ENCODE assay signal across 23 cellular contexts in genomic region chr12:93297536-93297935, GRCh38.
A peak's percentile ranks its signal among the peaks of the same experiment; 100 is the strongest.
DNase-seq lines count a peak whose midpoint lies in the region; ATAC-seq and TF ChIP-seq lines count a peak whose summit lies in the region.
"Had no signal": no experiment of that assay in that cellular context is flagged by ENCODE, and none has a peak within 500 bp of the region (broad histone marks: within the 10 kb centered on the region; RNA-seq: fewer than 3 reads in every experiment).

No MANE protein-coding gene starts in this region.

- H3K4me1 ChIP-seq in left ventricle myocardium inferior = peaks cover 41% of the 10 kb centered on the region
- peaks cover 5 to 19% of the 10 kb centered on the region in 2 donors for H3K4me1 ChIP-seq in ascending aorta
- H3K4me1 ChIP-seq: A549 had no signal

- H3K36me3 ChIP-seq in left ventricle myocardium inferior = no peaks in the 10 kb centered on the region
- no peaks in the 10 kb centered on the region for H3K36me3 ChIP-seq in ascending aorta
- H3K36me3 ChIP-seq: brain microvascular endothelial cell had no signal

- H3K9me3 ChIP-seq in left ventricle myocardium inferior (replicated peaks) (no peaks in the 10 kb centered on the region), ascending aorta (no peaks in the 10 kb centered on the region)
- H3K9me3 ChIP-seq: A549, testis had no signal

- peak overlapping the region in 1 of 2 donors; percentile 75 for H3K4me3 Mint-ChIP-seq in stimulated activated naive B cell treated with anti-CD40 and anti-IgM and Interleukin-4, amounts not matched to agents 10 μg/mL and 1 μg/mL and 100 μg/mL, for 72 hours
- H3K4me3 Mint-ChIP-seq: activated CD4-positive, alpha-beta T cell treated with anti-CD3 and anti-CD28 coated beads, Interleukin-2, amount 10 ng/mL, durations not matched to agents 7 days and 5 days; activated naive CD8-positive, alpha-beta T cell treated with anti-CD3 and anti-CD28 coated beads, Interleukin-2, amount 50 U/mL, for 24 hours; dendritic cell treated with granulocyte-macrophage colony-stimulating factor and Interleukin-4, amounts not matched to agents 40 ng/mL and 50 ng/mL, for 4 days; immature natural killer cell had no signal

- H3K27me3 Mint-ChIP-seq in stimulated activated naive B cell treated with anti-CD40 and anti-IgM and Interleukin-4, amounts not matched to agents 10 μg/mL and 1 μg/mL and 100 μg/mL, for 72 hours = peaks cover 13 to 14% of the 10 kb centered on the region in 2 donors
- H3K27me3 Mint-ChIP-seq: activated CD4-positive, alpha-beta T cell treated with anti-CD3 and anti-CD28 coated beads, Interleukin-2, amount 10 ng/mL, durations not matched to agents 7 days and 5 days; activated naive CD8-positive, alpha-beta T cell treated with anti-CD3 and anti-CD28 coated beads, Interleukin-2, amount 50 U/mL, for 24 hours; dendritic cell treated with granulocyte-macrophage colony-stimulating factor and Interleukin-4, amounts not matched to agents 40 ng/mL and 50 ng/mL, for 4 days had no signal

- intact Hi-C loops in left ventricle myocardium inferior (cut with micrococcal nuclease) = no loop called here
- intact Hi-C loops in cardiac septum (cut with DNase I) = loop anchor here (5.0 kb wide), 1 partner anchor 50 kb away; no protein-coding TSS in a partner anchor
- intact Hi-C loops in ascending aorta (cut with DNase I) = no loop called here
- intact Hi-C loops in posterior cingulate gyrus (cut with DNase I) = no loop called here

- no peaks in the 10 kb centered on the region for H3K36me3 Mint-ChIP-seq in stimulated activated naive B cell treated with anti-CD40 and anti-IgM and Interleukin-4, amounts not matched to agents 10 μg/mL and 1 μg/mL and 100 μg/mL, for 72 hours
- H3K36me3 Mint-ChIP-seq: immature natural killer cell had no signal

- no peaks in the 10 kb centered on the region for H3K9me3 Mint-ChIP-seq in stimulated activated naive B cell treated with anti-CD40 and anti-IgM and Interleukin-4, amounts not matched to agents 10 μg/mL and 1 μg/mL and 100 μg/mL, for 72 hours
- H3K9me3 Mint-ChIP-seq: activated CD4-positive, alpha-beta T cell treated with anti-CD3 and anti-CD28 coated beads, Interleukin-2, amount 10 ng/mL, durations not matched to agents 7 days and 5 days; activated naive CD8-positive, alpha-beta T cell treated with anti-CD3 and anti-CD28 coated beads, Interleukin-2, amount 50 U/mL, for 24 hours; dendritic cell treated with granulocyte-macrophage colony-stimulating factor and Interleukin-4, amounts not matched to agents 40 ng/mL and 50 ng/mL, for 4 days; immature natural killer cell had no signal

- DNase-seq in left ventricle myocardium inferior (no peak), cardiac septum (ENCODE audit: low spot score) (no peak), NCI-H2107 treated with DMSO at 0.1 percent for 48 hours (lab: John Stamatoyannopoulos, UW; ENCODE audit: unreplicated experiment) (no peak), ascending aorta (ENCODE audit: low spot score in 2 of 2) (no peak), posterior cingulate gyrus (no peak)
- no peak for DNase-seq in stimulated activated naive B cell treated with anti-CD40 and anti-IgM and Interleukin-4, amounts not matched to agents 10 μg/mL and 1 μg/mL and 100 μg/mL, for 72 hours
- DNase-seq: activated CD4-positive, alpha-beta T cell treated with anti-CD3 and anti-CD28 coated beads, Interleukin-2, amount 10 ng/mL, durations not matched to agents 7 days and 5 days; activated naive CD8-positive, alpha-beta T cell treated with anti-CD3 and anti-CD28 coated beads, Interleukin-2, amount 50 U/mL, for 24 hours; brain microvascular endothelial cell; immature natural killer cell; Karpas-422; NCI-H2029; nucleus accumbens; PC-3; SHP77 treated with DMSO at 0.1 percent for 48 hours; stimulated activated CD8-positive, alpha-beta memory T cell treated with anti-CD3 and anti-CD28 coated beads, Interleukin-4, amount 100 ng/mL, for 48 hours; testis had no signal

- TF ChIP-seq CTCF in left ventricle myocardium inferior (IDR thresholded peaks at IDR 0.05; ENCODE audit: borderline replicate concordance) = no peak
- TF ChIP-seq CTCF in ascending aorta (IDR thresholded peaks at IDR 0.05) = no peak

- H3K27ac ChIP-seq in left ventricle myocardium inferior (replicated peaks) (peak overlapping the region; percentile 73), ascending aorta (no peak overlapping the region)
- H3K27ac ChIP-seq: A549, brain microvascular endothelial cell, C4-2B had no signal

- H3K27ac Mint-ChIP-seq in stimulated activated naive B cell treated with anti-CD40 and anti-IgM and Interleukin-4, amounts not matched to agents 10 μg/mL and 1 μg/mL and 100 μg/mL, for 72 hours = no peak overlapping the region
- H3K27ac Mint-ChIP-seq: activated CD4-positive, alpha-beta T cell treated with anti-CD3 and anti-CD28 coated beads, Interleukin-2, amount 10 ng/mL, durations not matched to agents 7 days and 5 days; activated naive CD8-positive, alpha-beta T cell treated with anti-CD3 and anti-CD28 coated beads, Interleukin-2, amount 50 U/mL, for 24 hours; dendritic cell treated with granulocyte-macrophage colony-stimulating factor and Interleukin-4, amounts not matched to agents 40 ng/mL and 50 ng/mL, for 4 days; immature natural killer cell had no signal

- H3K4me1 Mint-ChIP-seq in stimulated activated naive B cell treated with anti-CD40 and anti-IgM and Interleukin-4, amounts not matched to agents 10 μg/mL and 1 μg/mL and 100 μg/mL, for 72 hours = peaks cover 17 to 34% of the 10 kb centered on the region in 2 donors
- H3K4me1 Mint-ChIP-seq: immature natural killer cell had no signal

- ATAC-seq in HG02642 (IDR thresholded peaks at IDR 0.05; ENCODE audit: poor library complexity, unreplicated experiment) = peak; percentile 4
- peak; percentile 2 for ATAC-seq in HG03469 (IDR thresholded peaks at IDR 0.05; ENCODE audit: unreplicated experiment)
- no peak for ATAC-seq in stimulated activated naive B cell treated with anti-CD40 and anti-IgM and Interleukin-4, amounts not matched to agents 10 μg/mL and 1 μg/mL and 100 μg/mL, for 72 hours (replicated peaks)
- ATAC-seq: A549; activated naive CD8-positive, alpha-beta T cell treated with anti-CD3 and anti-CD28 coated beads, Interleukin-2, amount 50 U/mL, for 24 hours; HCT116; PC-3 had no signal

- H3K27me3 ChIP-seq in left ventricle myocardium inferior (ENCODE audit: low read depth) = no peaks in the 10 kb centered on the region
- no peaks in the 10 kb centered on the region for H3K27me3 ChIP-seq in ascending aorta
- H3K27me3 ChIP-seq: brain microvascular endothelial cell, testis had no signal

- H3K4me3 ChIP-seq in left ventricle myocardium inferior = no peak overlapping the region
- H3K4me3 ChIP-seq in ascending aorta = no peak overlapping the region
- H3K4me3 ChIP-seq: A549, testis had no signal

Comparison
In these comparisons a context has a peak if more than half of its experiments do, and no peak if none do; other contexts are left out.
1. ATAC-seq: peak in HG02642 (single experiment) and HG03469 (single experiment); none in stimulated activated naive B cell treated with anti-CD40 and anti-IgM and Interleukin-4, amounts not matched to agents 10 μg/mL and 1 μg/mL and 100 μg/mL, for 72 hours (0 of 2).